Comparison of ENCODE assay signal across 9 cellular contexts in the genomic region with DNA sequence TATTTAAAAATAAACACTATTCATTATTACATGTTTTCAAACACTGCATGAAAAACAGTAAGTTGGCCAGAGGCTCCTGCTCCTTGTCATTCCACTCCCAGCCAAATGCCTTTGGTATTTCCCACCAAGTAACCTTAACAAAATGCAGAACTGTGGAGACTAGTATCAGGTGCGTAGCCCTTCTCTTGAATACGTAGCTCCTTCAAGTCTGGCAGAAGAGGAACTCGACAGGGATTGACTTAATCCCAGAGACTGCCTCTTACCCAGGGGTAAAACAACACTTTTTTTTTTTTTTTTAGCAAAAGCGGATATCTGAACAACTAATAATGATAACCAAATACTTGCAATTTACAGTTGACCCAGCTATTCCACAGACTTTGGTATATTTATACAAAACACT. TPM values are rescaled to one million over a fixed set of nuclear protein-coding genes. Genes with fewer than 3 reads are reported as not detected.
DNase-seq lines count a peak whose midpoint lies in the region; ATAC-seq, FAIRE-seq and TF ChIP-seq lines count a peak whose summit lies in the region.
"Had no signal": no experiment of that assay in that cellular context is flagged by ENCODE, and none has a peak within 500 bp of the region (broad histone marks: within the 10 kb centered on the region; RNA-seq: fewer than 3 reads in every experiment).

No MANE protein-coding gene starts in this region.

- ATAC-seq in activated CD8-positive, alpha-beta memory T cell treated with anti-CD3 and anti-CD28 coated beads, Interleukin-2, amount 10 ng/mL, durations not matched to agents 7 days and 5 days: no peak
- ATAC-seq in thoracic aorta (ENCODE audit: insufficient number of reproducible peaks, low FRiP score, low read depth): no peak
- no peak for ATAC-seq in GM18867 (IDR thresholded peaks at IDR 0.05; ENCODE audit: unreplicated experiment)
- no peak for ATAC-seq in GM18505 (IDR thresholded peaks at IDR 0.05; ENCODE audit: unreplicated experiment)

- no peak for FAIRE-seq in keratinocyte (lab: Jason Lieb, UNC)

- H3K27me3 Mint-ChIP-seq in activated CD8-positive, alpha-beta memory T cell treated with anti-CD3 and anti-CD28 coated beads, Interleukin-2, amount 10 ng/mL, durations not matched to agents 7 days and 5 days: no peaks in the 10 kb centered on the region
- peaks cover 2% of the 10 kb centered on the region for H3K27me3 Mint-ChIP-seq in activated T-helper 1 cell treated with anti-CD3 and anti-CD28 coated beads, Interleukin-12 subunit alpha, Interleukin-12 subunit beta, Interleukin-2, Interleukin-4 antibody, amounts not matched to agents 30 ng/mL and 10 ng/mL and 1 ng/mL, durations not matched to agents 14 hours and 24 hours and 36 hours (ENCODE audit: insufficient read depth)

- H3K36me3 ChIP-seq in keratinocyte (ENCODE audit: control insufficient read depth in 2 of 2, extremely low read depth in 1 of 2, insufficient read depth in 2 of 2, low read length in 2 of 2) (peaks cover 6 to 14% of the 10 kb centered on the region in 2 experiments), thoracic aorta (peaks cover 3% of the 10 kb centered on the region)

- dilution Hi-C loops in keratinocyte (cut with MboI; ENCODE audit: extremely low pct_ligation_motif_present, low sequenced_read_pairs): no loop called here

- TF ChIP-seq CTCF in keratinocyte (optimal IDR thresholded peaks at IDR 0.05 in 1 of 3, IDR thresholded peaks at IDR 0.05 in 1 of 3, conservative IDR thresholded peaks at IDR 0.05 in 1 of 3; ENCODE audit: extremely low read depth in 1 of 3, insufficient read depth in 2 of 3, low read length in 3 of 3): no peak
- no peak for TF ChIP-seq CTCF in thoracic aorta (IDR thresholded peaks at IDR 0.05)

- H3K9me3 ChIP-seq in keratinocyte (ENCODE audit: control insufficient read depth, low read depth, low read length): no peaks in the 10 kb centered on the region
- H3K9me3 ChIP-seq in thoracic aorta: no peaks in the 10 kb centered on the region

- CTCF ChIA-PET in activated CD8-positive, alpha-beta memory T cell treated with anti-CD3 and anti-CD28 coated beads, Interleukin-2, amount 10 ng/mL, durations not matched to agents 7 days and 5 days (lab: Charles Lee): interaction anchor here (0.7 to 3.4 kb wide), 15 partner anchors 9 to 257 kb away, joined by 3 to 18 read pairs (median 4); a partner anchor contains a TSS

- H3K9me3 Mint-ChIP-seq in activated CD8-positive, alpha-beta memory T cell treated with anti-CD3 and anti-CD28 coated beads, Interleukin-2, amount 10 ng/mL, durations not matched to agents 7 days and 5 days (ENCODE audit: low read depth): no peaks in the 10 kb centered on the region
- H3K9me3 Mint-ChIP-seq in activated T-helper 1 cell treated with anti-CD3 and anti-CD28 coated beads, Interleukin-12 subunit alpha, Interleukin-12 subunit beta, Interleukin-2, Interleukin-4 antibody, amounts not matched to agents 30 ng/mL and 10 ng/mL and 1 ng/mL, durations not matched to agents 14 hours and 24 hours and 36 hours: no peaks in the 10 kb centered on the region

- peaks cover 31% of the 10 kb centered on the region for H3K36me3 Mint-ChIP-seq in activated CD8-positive, alpha-beta memory T cell treated with anti-CD3 and anti-CD28 coated beads, Interleukin-2, amount 10 ng/mL, durations not matched to agents 7 days and 5 days
- H3K36me3 Mint-ChIP-seq in activated T-helper 1 cell treated with anti-CD3 and anti-CD28 coated beads, Interleukin-12 subunit alpha, Interleukin-12 subunit beta, Interleukin-2, Interleukin-4 antibody, amounts not matched to agents 30 ng/mL and 10 ng/mL and 1 ng/mL, durations not matched to agents 14 hours and 24 hours and 36 hours (ENCODE audit: low read depth): peaks cover 21% of the 10 kb centered on the region

- H3K4me3 ChIP-seq in keratinocyte (ENCODE audit: control insufficient read depth in 2 of 3, extremely low read depth in 1 of 3, insufficient read depth in 2 of 3, low read depth in 1 of 3, low read length in 3 of 3): peak overlapping the region; percentile 91 to 95 (median 92)
- H3K4me3 ChIP-seq in thoracic aorta: peak overlapping the region; percentile 96

- H3K27me3 ChIP-seq in keratinocyte (ENCODE audit: control insufficient read depth, extremely low read depth, insufficient read depth, low read length): no peaks in the 10 kb centered on the region
- no peaks in the 10 kb centered on the region for H3K27me3 ChIP-seq in thoracic aorta (replicated peaks; ENCODE audit: insufficient read depth)

- H3K4me1 Mint-ChIP-seq in activated CD8-positive, alpha-beta memory T cell treated with anti-CD3 and anti-CD28 coated beads, Interleukin-2, amount 10 ng/mL, durations not matched to agents 7 days and 5 days: peaks cover 28% of the 10 kb centered on the region
- peaks cover 14% of the 10 kb centered on the region for H3K4me1 Mint-ChIP-seq in activated T-helper 1 cell treated with anti-CD3 and anti-CD28 coated beads, Interleukin-12 subunit alpha, Interleukin-12 subunit beta, Interleukin-2, Interleukin-4 antibody, amounts not matched to agents 30 ng/mL and 10 ng/mL and 1 ng/mL, durations not matched to agents 14 hours and 24 hours and 36 hours (ENCODE audit: low read depth)

- peak overlapping the region; percentile 91 for H3K9ac ChIP-seq in keratinocyte (ENCODE audit: control insufficient read depth, extremely low read depth, insufficient read depth, low read length)

- intact Hi-C loops in activated T-helper 1 cell treated with anti-CD3 and anti-CD28 coated beads, Interleukin-12 subunit alpha, Interleukin-12 subunit beta, Interleukin-2, Interleukin-4 antibody, amounts not matched to agents 30 ng/mL and 10 ng/mL and 1 ng/mL, durations not matched to agents 14 hours and 24 hours and 36 hours (cut with micrococcal nuclease): loop anchor here (5.0 to 10.0 kb wide), 3 partner anchors 433 to 796 kb away; a partner anchor contains a TSS

- H3K9me1 ChIP-seq in keratinocyte (ENCODE audit: control insufficient read depth, extremely low read depth, insufficient read depth, low read length): no peaks in the 10 kb centered on the region

- peak overlapping the region; percentile 91 for H3K27ac Mint-ChIP-seq in activated CD8-positive, alpha-beta memory T cell treated with anti-CD3 and anti-CD28 coated beads, Interleukin-2, amount 10 ng/mL, durations not matched to agents 7 days and 5 days
- no peak overlapping the region for H3K27ac Mint-ChIP-seq in activated T-helper 1 cell treated with anti-CD3 and anti-CD28 coated beads, Interleukin-12 subunit alpha, Interleukin-12 subunit beta, Interleukin-2, Interleukin-4 antibody, amounts not matched to agents 30 ng/mL and 10 ng/mL and 1 ng/mL, durations not matched to agents 14 hours and 24 hours and 36 hours

- no peak for DNase-seq in activated CD8-positive, alpha-beta memory T cell treated with anti-CD3 and anti-CD28 coated beads, Interleukin-2, amount 10 ng/mL, durations not matched to agents 7 days and 5 days
- DNase-seq in activated CD8-positive, alpha-beta memory T cell treated with anti-CD3 and anti-CD28 coated beads, Interleukin-2, amount 50 U/mL, for 4 hours: no peak
- no peak for DNase-seq in activated T-helper 1 cell treated with anti-CD3 and anti-CD28 coated beads, Interleukin-12 subunit alpha, Interleukin-12 subunit beta, Interleukin-2, Interleukin-4 antibody, amounts not matched to agents 30 ng/mL and 10 ng/mL and 1 ng/mL, durations not matched to agents 14 hours and 24 hours and 36 hours (ENCODE audit: low spot score)
- DNase-seq in keratinocyte (ENCODE audit: low read depth, low spot score) (no peak), thoracic aorta (ENCODE audit: low spot score) (no peak), dedifferentiated amniotic fluid mesenchymal stem cell (ENCODE audit: extremely low spot score) (no peak)

- peak overlapping the region; percentile 97 for H3K4me2 ChIP-seq in keratinocyte (ENCODE audit: control insufficient read depth, extremely low read depth, insufficient read depth, low read depth, low read length)

- peaks cover 17% of the 10 kb centered on the region for H3K4me1 ChIP-seq in keratinocyte (ENCODE audit: control insufficient read depth, extremely low read depth, insufficient read depth, low read length)
- H3K4me1 ChIP-seq in thoracic aorta (ENCODE audit: control insufficient read depth in 1 of 2, low read depth in 2 of 2): peaks cover 9 to 22% of the 10 kb centered on the region in 2 donors

- peak overlapping the region; percentile 96 for H3K4me3 Mint-ChIP-seq in activated CD8-positive, alpha-beta memory T cell treated with anti-CD3 and anti-CD28 coated beads, Interleukin-2, amount 10 ng/mL, durations not matched to agents 7 days and 5 days
- H3K4me3 Mint-ChIP-seq in activated T-helper 1 cell treated with anti-CD3 and anti-CD28 coated beads, Interleukin-12 subunit alpha, Interleukin-12 subunit beta, Interleukin-2, Interleukin-4 antibody, amounts not matched to agents 30 ng/mL and 10 ng/mL and 1 ng/mL, durations not matched to agents 14 hours and 24 hours and 36 hours: peak overlapping the region; percentile 95

- H3K79me2 ChIP-seq in keratinocyte (ENCODE audit: control insufficient read depth, insufficient read depth, low read length): peaks cover 18% of the 10 kb centered on the region

- no peak for TF ChIP-seq POLR2A in GM18505 (IDR thresholded peaks at IDR 0.05; ENCODE audit: borderline replicate concordance, extremely low read depth, insufficient read depth, insufficient read length)

- H3K27ac ChIP-seq in keratinocyte (ENCODE audit: control insufficient read depth, insufficient read depth, low read length) (peak overlapping the region; percentile 80), thoracic aorta (peak overlapping the region; percentile 58 to 72)

- no peaks in the 10 kb centered on the region for H4K20me1 ChIP-seq in keratinocyte (ENCODE audit: control insufficient read depth, extremely low read depth, insufficient read depth, low read length)

- peak overlapping the region; percentile 99 for H2AFZ ChIP-seq in keratinocyte (ENCODE audit: control insufficient read depth, low read length)

RNA-seq across cellular contexts. Expression of a gene that starts 0.7 kb away (rescaled TPM):
- total RNA-seq in activated CD8-positive, alpha-beta memory T cell treated with anti-CD3 and anti-CD28 coated beads, Interleukin-2, amount 10 ng/mL, durations not matched to agents 7 days and 5 days: 10 to 100 TPM; 35.5 to 38.9 TPM
- 44.2 and 44.8 TPM in 2 replicates for total RNA-seq in activated T-helper 1 cell treated with anti-CD3 and anti-CD28 coated beads, Interleukin-12 subunit alpha, Interleukin-12 subunit beta, Interleukin-2, Interleukin-4 antibody, amounts not matched to agents 30 ng/mL and 10 ng/mL and 1 ng/mL, durations not matched to agents 14 hours and 24 hours and 36 hours
- polyA plus RNA-seq in keratinocyte: 36.1 to 51.0 TPM (median 46.0 TPM) in 3 replicates
- 31.1 TPM for polyA plus RNA-seq in keratinocyte (2011; ENCODE audit: low read depth)
- polyA plus RNA-seq in keratinocyte (2011; cell fraction: cytosol; rRNA removed): 32.8 and 62.8 TPM in 2 replicates
- polyA plus RNA-seq in keratinocyte (2011; cell fraction: nucleus; rRNA removed): 21.0 and 36.3 TPM in 2 replicates
- 21.5 and 27.1 TPM in 2 replicates for polyA plus RNA-seq in keratinocyte (2012; ENCODE audit: low replicate concordance)
- polyA minus RNA-seq in keratinocyte: 4.2 to 48.7 TPM (median 13.9 TPM) in 3 replicates
- 8.2 TPM for polyA minus RNA-seq in keratinocyte (2011; cell fraction: cytosol; rRNA and poly(A)+ RNA removed)
- polyA minus RNA-seq in keratinocyte (2011; cell fraction: nucleus; rRNA and poly(A)+ RNA removed): 7.0 and 19.2 TPM in 2 replicates
- 10 to 100 TPM; 11.4 to 20.5 TPM for total RNA-seq in thoracic aorta

RNA-seq across cellular contexts. Expression of a gene that starts 40.8 kb away (rescaled TPM):
- total RNA-seq in activated CD8-positive, alpha-beta memory T cell treated with anti-CD3 and anti-CD28 coated beads, Interleukin-2, amount 10 ng/mL, durations not matched to agents 7 days and 5 days: not detected
- total RNA-seq in activated T-helper 1 cell treated with anti-CD3 and anti-CD28 coated beads, Interleukin-12 subunit alpha, Interleukin-12 subunit beta, Interleukin-2, Interleukin-4 antibody, amounts not matched to agents 30 ng/mL and 10 ng/mL and 1 ng/mL, durations not matched to agents 14 hours and 24 hours and 36 hours: not detected in 2 replicates
- 0.45 to 0.77 TPM (median 0.66 TPM) in 3 replicates for polyA plus RNA-seq in keratinocyte
- polyA plus RNA-seq in keratinocyte (2011; ENCODE audit: low read depth): not detected
- 0.40 and 0.74 TPM in 2 replicates for polyA plus RNA-seq in keratinocyte (2011; cell fraction: cytosol; rRNA removed)
- 0.57 and 0.88 TPM in 2 replicates for polyA plus RNA-seq in keratinocyte (2011; cell fraction: nucleus; rRNA removed)
- polyA plus RNA-seq in keratinocyte (2012; ENCODE audit: low replicate concordance): 0.24 TPM in 1 of 2 replicates, not detected in the other
- 0.26 to 0.35 TPM in 2 of 3 replicates, not detected in the other for polyA minus RNA-seq in keratinocyte
- polyA minus RNA-seq in keratinocyte (2011; cell fraction: cytosol; rRNA and poly(A)+ RNA removed): not detected
- polyA minus RNA-seq in keratinocyte (2011; cell fraction: nucleus; rRNA and poly(A)+ RNA removed): 0.53 and 1.4 TPM in 2 replicates
- total RNA-seq in thoracic aorta: under 1 TPM in 1 of 2 donors, not detected in 1; 0.81 TPM
- total RNA-seq: T-helper 2 cell treated with Interferon-gamma antibody and Interleukin-4, amounts not matched to agents 100 ng/mL and 5 ng/mL, for 36 hours had no signal
